Comparison of ENCODE assay signal across 14 cellular contexts in genomic region chr12:32893458-32893857, GRCh38. TPM values are rescaled to one million over a fixed set of nuclear protein-coding genes. Genes with fewer than 3 reads are reported as not detected.
A peak's percentile ranks its signal among the peaks of the same experiment; 100 is the strongest.
DNase-seq lines count a peak whose midpoint lies in the region; TF ChIP-seq lines count a peak whose summit lies in the region.
"Had no signal": no experiment of that assay in that cellular context is flagged by ENCODE, and none has a peak within 500 bp of the region (broad histone marks: within the 10 kb centered on the region; RNA-seq: fewer than 3 reads in every experiment).

No MANE protein-coding gene starts in this region.

- no peaks in the 10 kb centered on the region for H3K9me3 ChIP-seq in duodenal mucosa (ENCODE audit: control insufficient read depth in 1 of 2, low read length in 2 of 2)
- H3K9me3 ChIP-seq in liver (ENCODE audit: control insufficient read depth in 4 of 4, low read length in 3 of 4) = no peaks in the 10 kb centered on the region
- no peaks in the 10 kb centered on the region for H3K9me3 ChIP-seq in transverse colon

- WGBS in liver = 29% methylated on average over 2 of the region's 2 CpGs
- WGBS in transverse colon (ENCODE audit: low coverage in 1 of 2), 2 donors = 5 to 19% methylated on average over 2 of the region's 2 CpGs

- H3K4me1 Mint-ChIP-seq in activated T-helper 1 cell treated with anti-CD3 and anti-CD28 coated beads, Interleukin-12 subunit alpha, Interleukin-12 subunit beta, Interleukin-2, Interleukin-4 antibody, amounts not matched to agents 30 ng/mL and 10 ng/mL and 1 ng/mL, durations not matched to agents 14 hours and 24 hours and 36 hours (ENCODE audit: low read depth) = peaks cover 14% of the 10 kb centered on the region

- no peak for TF ChIP-seq CTCF in liver (IDR thresholded peaks at IDR 0.05; ENCODE audit: low read depth, low read length, missing input control)
- no peak for TF ChIP-seq CTCF in transverse colon (IDR thresholded peaks at IDR 0.05)

- H3K4me1 ChIP-seq in duodenal mucosa (ENCODE audit: control insufficient read depth in 1 of 2, insufficient read depth in 2 of 2, low read length in 2 of 2) (peaks cover 32 to 40% of the 10 kb centered on the region in 2 donors), liver (ENCODE audit: control insufficient read depth in 4 of 4, insufficient read depth in 4 of 4, low read length in 3 of 4) (peaks cover 4 to 35% (median 23%) of the 10 kb centered on the region in 4 donors), transverse colon (peaks cover 0 to 49% (median 16%) of the 10 kb centered on the region in 4 donors)

- H3K27ac ChIP-seq in duodenal mucosa (ENCODE audit: low read depth, low read length) (no peak overlapping the region), liver (ENCODE audit: low read depth in 1 of 2, low read length in 2 of 2) (peak overlapping the region in 1 of 2 donors; percentile 3), transverse colon (peak overlapping the region; percentile 87 to 94 (median 91))

- no peaks in the 10 kb centered on the region for H3K36me3 Mint-ChIP-seq in activated T-helper 1 cell treated with anti-CD3 and anti-CD28 coated beads, Interleukin-12 subunit alpha, Interleukin-12 subunit beta, Interleukin-2, Interleukin-4 antibody, amounts not matched to agents 30 ng/mL and 10 ng/mL and 1 ng/mL, durations not matched to agents 14 hours and 24 hours and 36 hours (ENCODE audit: low read depth)
- H3K36me3 Mint-ChIP-seq: CD4-positive, CD25-positive, alpha-beta regulatory T cell; T-cell had no signal

- peak overlapping the region; percentile 47 to 53 for H3K4me3 ChIP-seq in duodenal mucosa (ENCODE audit: low read depth in 1 of 2, low read length in 2 of 2)
- H3K4me3 ChIP-seq in liver (ENCODE audit: low read depth in 1 of 3, low read length in 3 of 3) = no peak overlapping the region
- peak overlapping the region in 1 of 4 donors; percentile 63 for H3K4me3 ChIP-seq in transverse colon
- H3K4me3 ChIP-seq in H7 (ENCODE audit: insufficient read depth, low read depth, low read length) = no peak overlapping the region

- H3K36me3 ChIP-seq in duodenal mucosa (ENCODE audit: control insufficient read depth in 1 of 2, insufficient read depth in 2 of 2, low read length in 2 of 2) (no peaks in the 10 kb centered on the region), liver (ENCODE audit: control insufficient read depth in 4 of 4, insufficient read depth in 3 of 4, low read depth in 1 of 4, low read length in 3 of 4) (no peaks in the 10 kb centered on the region), transverse colon (no peaks in the 10 kb centered on the region), H7 (replicated peaks; ENCODE audit: control insufficient read depth, insufficient read depth, low read length) (no peaks in the 10 kb centered on the region)

- in situ Hi-C loops in transverse colon (cut with MboI; ENCODE audit: low pct_ligation_motif_present in 1 of 4, low pct_unique_long_range_greater_than_20kb in 1 of 4, low sequenced_read_pairs in 3 of 4) = no loop called here

- TF ChIP-seq EP300 in transverse colon (IDR thresholded peaks at IDR 0.05; ENCODE audit: low read depth) = no peak

- TF ChIP-seq POLR2A in transverse colon (IDR thresholded peaks at IDR 0.05) = no peak

- no peaks in the 10 kb centered on the region for H3K9me3 Mint-ChIP-seq in activated T-helper 1 cell treated with anti-CD3 and anti-CD28 coated beads, Interleukin-12 subunit alpha, Interleukin-12 subunit beta, Interleukin-2, Interleukin-4 antibody, amounts not matched to agents 30 ng/mL and 10 ng/mL and 1 ng/mL, durations not matched to agents 14 hours and 24 hours and 36 hours
- H3K9me3 Mint-ChIP-seq: activated T-helper 17 cell treated with anti-CD3 and anti-CD28 coated beads, Interleukin-2, amount 50 U/mL, for 72 hours; T-cell had no signal

- intact Hi-C loops in transverse colon (cut with DNase I; ENCODE audit: low total_unique reads) = no loop called here
- intact Hi-C loops in activated T-helper 1 cell treated with anti-CD3 and anti-CD28 coated beads, Interleukin-12 subunit alpha, Interleukin-12 subunit beta, Interleukin-2, Interleukin-4 antibody, amounts not matched to agents 30 ng/mL and 10 ng/mL and 1 ng/mL, durations not matched to agents 14 hours and 24 hours and 36 hours (cut with micrococcal nuclease) = loop anchor here (10.0 kb wide), 1 partner anchor 1131 kb away; the partner anchor contains the start of gene ALG10

- H3K27me3 ChIP-seq in duodenal mucosa (ENCODE audit: control insufficient read depth in 1 of 2, insufficient read depth in 2 of 2, low read length in 2 of 2) = peaks cover 4 to 8% of the 10 kb centered on the region in 2 donors
- no peaks in the 10 kb centered on the region for H3K27me3 ChIP-seq in liver (ENCODE audit: control insufficient read depth in 4 of 4, insufficient read depth in 4 of 4, low read length in 3 of 4)
- peaks cover 24% of the 10 kb centered on the region for H3K27me3 ChIP-seq in transverse colon
- H3K27me3 ChIP-seq in H7 (ENCODE audit: control insufficient read depth, insufficient read depth, low read length) = no peaks in the 10 kb centered on the region; the same call in 1 of the 2 replicates

- H3K9ac ChIP-seq in duodenal mucosa (ENCODE audit: low read depth in 1 of 2, low read length in 2 of 2) (peak overlapping the region in 1 of 2 donors; percentile 54), liver (ENCODE audit: low read depth in 1 of 2, low read length in 2 of 2) (peak overlapping the region in 1 of 2 donors; percentile 6)

- H3K27me3 Mint-ChIP-seq in activated T-helper 1 cell treated with anti-CD3 and anti-CD28 coated beads, Interleukin-12 subunit alpha, Interleukin-12 subunit beta, Interleukin-2, Interleukin-4 antibody, amounts not matched to agents 30 ng/mL and 10 ng/mL and 1 ng/mL, durations not matched to agents 14 hours and 24 hours and 36 hours (ENCODE audit: insufficient read depth) = peaks cover 41% of the 10 kb centered on the region

- TF ChIP-seq RAD21 in liver (IDR thresholded peaks at IDR 0.05) = no peak

- H3K4me3 Mint-ChIP-seq in activated T-helper 1 cell treated with anti-CD3 and anti-CD28 coated beads, Interleukin-12 subunit alpha, Interleukin-12 subunit beta, Interleukin-2, Interleukin-4 antibody, amounts not matched to agents 30 ng/mL and 10 ng/mL and 1 ng/mL, durations not matched to agents 14 hours and 24 hours and 36 hours = no peak overlapping the region
- H3K4me3 Mint-ChIP-seq: activated T-helper 17 cell treated with anti-CD3 and anti-CD28 coated beads, Interleukin-2, amount 50 U/mL, for 72 hours; CD4-positive, CD25-positive, alpha-beta regulatory T cell had no signal

- DNase-seq in NCI-H226 (peak; percentile 68), transverse colon (no peak), H7 (no peak)
- DNase-seq in activated T-helper 1 cell treated with anti-CD3 and anti-CD28 coated beads, Interleukin-12 subunit alpha, Interleukin-12 subunit beta, Interleukin-2, Interleukin-4 antibody, amounts not matched to agents 30 ng/mL and 10 ng/mL and 1 ng/mL, durations not matched to agents 14 hours and 24 hours and 36 hours (ENCODE audit: low spot score) = no peak
- no peak for DNase-seq in activated T-cell treated with anti-CD3 and anti-CD28 coated beads, Interleukin-2, amount 50 U/mL, for 1 hour
- DNase-seq: activated CD4-positive, alpha-beta T cell treated with anti-CD3 and anti-CD28 coated beads for 4 hours; CD4-positive, CD25-positive, alpha-beta regulatory T cell; GDM1; HCEC 1CT; retina; T-cell had no signal

- H3K27ac Mint-ChIP-seq in activated T-helper 1 cell treated with anti-CD3 and anti-CD28 coated beads, Interleukin-12 subunit alpha, Interleukin-12 subunit beta, Interleukin-2, Interleukin-4 antibody, amounts not matched to agents 30 ng/mL and 10 ng/mL and 1 ng/mL, durations not matched to agents 14 hours and 24 hours and 36 hours = no peak overlapping the region
- H3K27ac Mint-ChIP-seq: activated T-helper 17 cell treated with anti-CD3 and anti-CD28 coated beads, Interleukin-2, amount 50 U/mL, for 72 hours; CD4-positive, CD25-positive, alpha-beta regulatory T cell had no signal

TF ChIP-seq in liver, 16 proteins besides CTCF, POLR2A, EP300 and RAD21:
- TF ChIP-seq HNF4A (conservative IDR thresholded peaks at IDR 0.05) = peak; percentile 35 to 64
- TF ChIP-seq MAX (IDR thresholded peaks at IDR 0.05) = no peak
- TF ChIP-seq JUND (IDR thresholded peaks at IDR 0.05) = peak in 1 of 2 donors; percentile 15
- peak in 1 of 2 donors; percentile 24 for TF ChIP-seq RXRA (IDR thresholded peaks at IDR 0.05)

RNA-seq across cellular contexts. Expression of gene PKP2, which starts 3.1 kb away (rescaled TPM):
- 10 to 100 TPM in 1 of 2 donors, 1 to 10 TPM in 1; 8.6 to 35.7 TPM for total RNA-seq in liver
- 10 to 100 TPM in 1 of 2 donors, 1 to 10 TPM in 1; 10.0 to 15.6 TPM for polyA plus RNA-seq in liver
- 100 to 1,000 TPM in 3 of 4 donors, 10 to 100 TPM in 1; 92.0 to 253 (median 108) TPM for total RNA-seq in transverse colon
- total RNA-seq in H7 (2014; rRNA removed; shearing (Covaris generic)) = 18.2 and 18.3 TPM in 2 replicates
- total RNA-seq in activated T-helper 1 cell treated with anti-CD3 and anti-CD28 coated beads, Interleukin-12 subunit alpha, Interleukin-12 subunit beta, Interleukin-2, Interleukin-4 antibody, amounts not matched to agents 30 ng/mL and 10 ng/mL and 1 ng/mL, durations not matched to agents 14 hours and 24 hours and 36 hours = not detected in 2 replicates
- total RNA-seq: activated T-helper 17 cell treated with anti-CD3 and anti-CD28 coated beads, Interleukin-2, amount 50 U/mL, for 72 hours had no signal

Comparison
In these comparisons a context has a peak if more than half of its experiments do, and no peak if none do; other contexts are left out.
1. H3K4me3 ChIP-seq: peak in duodenal mucosa (2 of 2); none in liver (0 of 3) and H7 (single experiment).